In genomic region chr11:113395782-113396336, GRCh38 we compare ENCODE assay signal across 32 cellular contexts. TPM values are rescaled to one million over a fixed set of nuclear protein-coding genes. Genes with fewer than 3 reads are reported as not detected.
"Had no signal": no experiment of that assay in that cellular context is flagged by ENCODE, and none has a peak within 500 bp of the region (broad histone marks: within the 10 kb centered on the region; RNA-seq: fewer than 3 reads in every experiment).

No MANE protein-coding gene starts in this region.

- H3K4me3 Mint-ChIP-seq: activated CD4-positive, alpha-beta memory T cell treated with anti-CD3 and anti-CD28 coated beads for 36 hours; activated CD4-positive, alpha-beta T cell treated with anti-CD3 and anti-CD28 coated beads for 36 hours; activated CD4-positive, alpha-beta T cell treated with anti-CD3 and anti-CD28 coated beads, Interleukin-2, amount 10 ng/mL, durations not matched to agents 24 days and 14 days; activated CD8-positive, alpha-beta memory T cell treated with anti-CD3 and anti-CD28 coated beads, Interleukin-2, amount 10 ng/mL, durations not matched to agents 7 days and 5 days; activated CD8-positive, alpha-beta T cell treated with anti-CD3 and anti-CD28 coated beads, Interleukin-2, amount 10 ng/mL, durations not matched to agents 7 days and 5 days; activated naive CD4-positive, alpha-beta T cell treated with anti-CD3 and anti-CD28 coated beads, Interleukin-2, amount 10 ng/mL, durations not matched to agents 7 days and 5 days; activated naive CD8-positive, alpha-beta T cell treated with anti-CD3 and anti-CD28 coated beads, Interleukin-2, amount 10 ng/mL, durations not matched to agents 7 days and 5 days; activated T-helper 1 cell treated with anti-CD3 and anti-CD28 coated beads, Interleukin-12 subunit alpha, Interleukin-12 subunit beta, Interleukin-2, Interleukin-4 antibody, amounts not matched to agents 30 ng/mL and 10 ng/mL and 1 ng/mL, durations not matched to agents 14 hours and 24 hours and 36 hours; brain; dendritic cell treated with granulocyte-macrophage colony-stimulating factor and Interleukin-4, amounts not matched to agents 40 ng/mL and 50 ng/mL, for 4 days; endodermal cell had no signal

- H3K27ac ChIP-seq: ascending aorta, breast epithelium, cardiac muscle cell, colonic mucosa, dorsolateral prefrontal cortex had no signal

- H3K36me3 ChIP-seq: ascending aorta, breast epithelium, cardiac muscle cell, colonic mucosa had no signal

- H3K4me3 ChIP-seq: ascending aorta, breast epithelium, cardiac muscle cell, colonic mucosa, dorsolateral prefrontal cortex had no signal

- H3K9me3 Mint-ChIP-seq: activated CD4-positive, alpha-beta memory T cell treated with anti-CD3 and anti-CD28 coated beads for 36 hours; activated CD4-positive, alpha-beta T cell treated with anti-CD3 and anti-CD28 coated beads, Interleukin-2, amount 10 ng/mL, durations not matched to agents 24 days and 14 days; activated naive CD4-positive, alpha-beta T cell treated with anti-CD3 and anti-CD28 coated beads, Interleukin-2, amount 10 ng/mL, durations not matched to agents 7 days and 5 days; activated naive CD4-positive, alpha-beta T cell treated with anti-CD3 and anti-CD28 coated beads, Interleukin-2, amount 50 U/mL, for 72 hours; activated naive CD8-positive, alpha-beta T cell treated with anti-CD3 and anti-CD28 coated beads, Interleukin-2, amount 10 ng/mL, durations not matched to agents 7 days and 5 days; activated T-helper 1 cell treated with anti-CD3 and anti-CD28 coated beads, Interleukin-12 subunit alpha, Interleukin-12 subunit beta, Interleukin-2, Interleukin-4 antibody, amounts not matched to agents 30 ng/mL and 10 ng/mL and 1 ng/mL, durations not matched to agents 14 hours and 24 hours and 36 hours; activated T-helper 2 cell treated with anti-CD3 and anti-CD28 coated beads, Interferon-gamma antibody, Interleukin-2, Interleukin-4, amounts not matched to agents 10 μg/mL and 5 μg/mL and 100 μg/mL, durations not matched to agents 14 hours and 24 hours and 36 hours; brain; dendritic cell treated with granulocyte-macrophage colony-stimulating factor and Interleukin-4, amounts not matched to agents 40 ng/mL and 50 ng/mL, for 4 days; endodermal cell had no signal

- H3K4me1 ChIP-seq: ascending aorta, breast epithelium, colonic mucosa had no signal

- H3K27me3 ChIP-seq: ascending aorta, breast epithelium, colonic mucosa, dorsolateral prefrontal cortex had no signal

- H3K27ac Mint-ChIP-seq: activated CD4-positive, alpha-beta memory T cell treated with anti-CD3 and anti-CD28 coated beads for 36 hours; activated CD4-positive, alpha-beta T cell treated with anti-CD3 and anti-CD28 coated beads for 36 hours; activated CD4-positive, alpha-beta T cell treated with anti-CD3 and anti-CD28 coated beads, Interleukin-2, amount 10 ng/mL, durations not matched to agents 24 days and 14 days; activated CD8-positive, alpha-beta memory T cell treated with anti-CD3 and anti-CD28 coated beads, Interleukin-2, amount 10 ng/mL, durations not matched to agents 7 days and 5 days; activated CD8-positive, alpha-beta T cell treated with anti-CD3 and anti-CD28 coated beads, Interleukin-2, amount 10 ng/mL, durations not matched to agents 7 days and 5 days; activated naive CD4-positive, alpha-beta T cell treated with anti-CD3 and anti-CD28 coated beads, Interleukin-2, amount 10 ng/mL, durations not matched to agents 7 days and 5 days; activated naive CD4-positive, alpha-beta T cell treated with anti-CD3 and anti-CD28 coated beads, Interleukin-2, amount 50 U/mL, for 72 hours; activated naive CD8-positive, alpha-beta T cell treated with anti-CD3 and anti-CD28 coated beads, Interleukin-2, amount 10 ng/mL, durations not matched to agents 7 days and 5 days; activated T-helper 1 cell treated with anti-CD3 and anti-CD28 coated beads, Interleukin-12 subunit alpha, Interleukin-12 subunit beta, Interleukin-2, Interleukin-4 antibody, amounts not matched to agents 30 ng/mL and 10 ng/mL and 1 ng/mL, durations not matched to agents 14 hours and 24 hours and 36 hours; activated T-helper 2 cell treated with anti-CD3 and anti-CD28 coated beads, Interferon-gamma antibody, Interleukin-2, Interleukin-4, amounts not matched to agents 10 μg/mL and 5 μg/mL and 100 μg/mL, durations not matched to agents 14 hours and 24 hours and 36 hours; brain; dendritic cell treated with granulocyte-macrophage colony-stimulating factor and Interleukin-4, amounts not matched to agents 40 ng/mL and 50 ng/mL, for 4 days; endodermal cell had no signal

- H3K36me3 Mint-ChIP-seq: activated CD4-positive, alpha-beta memory T cell treated with anti-CD3 and anti-CD28 coated beads for 36 hours; activated CD8-positive, alpha-beta memory T cell treated with anti-CD3 and anti-CD28 coated beads, Interleukin-2, amount 10 ng/mL, durations not matched to agents 7 days and 5 days; activated naive CD4-positive, alpha-beta T cell treated with anti-CD3 and anti-CD28 coated beads, Interleukin-2, amount 10 ng/mL, durations not matched to agents 7 days and 5 days; activated naive CD4-positive, alpha-beta T cell treated with anti-CD3 and anti-CD28 coated beads, Interleukin-2, amount 50 U/mL, for 72 hours; activated naive CD8-positive, alpha-beta T cell treated with anti-CD3 and anti-CD28 coated beads, Interleukin-2, amount 10 ng/mL, durations not matched to agents 7 days and 5 days; brain had no signal

- H3K9me3 ChIP-seq: ascending aorta, breast epithelium, colonic mucosa had no signal

- ATAC-seq: activated CD4-positive, alpha-beta T cell treated with anti-CD3 and anti-CD28 coated beads for 36 hours; activated CD8-positive, alpha-beta memory T cell treated with anti-CD3 and anti-CD28 coated beads, Interleukin-2, amount 10 ng/mL, durations not matched to agents 7 days and 5 days; activated CD8-positive, alpha-beta T cell treated with anti-CD3 and anti-CD28 coated beads, Interleukin-2, amount 10 ng/mL, durations not matched to agents 7 days and 5 days; activated naive CD4-positive, alpha-beta T cell treated with anti-CD3 and anti-CD28 coated beads, Interleukin-2, amount 50 U/mL, for 72 hours; esophagus mucosa had no signal

- DNase-seq: activated CD4-positive, alpha-beta memory T cell treated with anti-CD3 and anti-CD28 coated beads for 36 hours; activated CD4-positive, alpha-beta T cell treated with anti-CD3 and anti-CD28 coated beads for 36 hours; activated CD4-positive, alpha-beta T cell treated with anti-CD3 and anti-CD28 coated beads, Interleukin-2, amount 10 ng/mL, durations not matched to agents 24 days and 14 days; activated CD4-positive, CD25-positive, alpha-beta regulatory T cell; activated CD4-positive, CD25-positive, alpha-beta regulatory T cell treated with anti-CD3 and anti-CD28 coated beads, Interleukin-2, amount 50 U/mL, for 72 hours; activated CD8-positive, alpha-beta memory T cell treated with anti-CD3 and anti-CD28 coated beads, Interleukin-2, amount 10 ng/mL, durations not matched to agents 7 days and 5 days; activated CD8-positive, alpha-beta memory T cell treated with anti-CD3 and anti-CD28 coated beads, Interleukin-2, amount 50 U/mL, for 4 hours; activated CD8-positive, alpha-beta T cell treated with anti-CD3 and anti-CD28 coated beads, Interleukin-2, amount 10 ng/mL, durations not matched to agents 7 days and 5 days; activated effector memory CD4-positive, alpha-beta T cell treated with anti-CD3 and anti-CD28 coated beads, Interleukin-2, amount 50 U/mL, for 16 hours; activated naive CD4-positive, alpha-beta T cell; activated naive CD4-positive, alpha-beta T cell treated with anti-CD3 and anti-CD28 coated beads, Interleukin-2, amount 10 ng/mL, durations not matched to agents 7 days and 5 days; activated naive CD8-positive, alpha-beta T cell treated with anti-CD3 and anti-CD28 coated beads, Interleukin-2, amount 10 ng/mL, durations not matched to agents 7 days and 5 days; activated T-cell treated with anti-CD3 and anti-CD28 coated beads, Interleukin-2, amount 50 U/mL, for 1 hour; activated T-cell treated with anti-CD3 and anti-CD28 coated beads, Interleukin-2, amount 50 U/mL, for 48 hours; central memory CD4-positive, alpha-beta T cell; cerebellar nuclear complex; colonic mucosa; dorsolateral prefrontal cortex; effector memory CD4-positive, alpha-beta T cell; endodermal cell; foreskin fibroblast; T-helper 2 cell had no signal

- H3K4me1 Mint-ChIP-seq: activated CD4-positive, alpha-beta T cell treated with anti-CD3 and anti-CD28 coated beads for 36 hours; activated CD4-positive, alpha-beta T cell treated with anti-CD3 and anti-CD28 coated beads, Interleukin-2, amount 10 ng/mL, durations not matched to agents 24 days and 14 days; activated CD8-positive, alpha-beta memory T cell treated with anti-CD3 and anti-CD28 coated beads, Interleukin-2, amount 10 ng/mL, durations not matched to agents 7 days and 5 days; activated naive CD4-positive, alpha-beta T cell treated with anti-CD3 and anti-CD28 coated beads, Interleukin-2, amount 10 ng/mL, durations not matched to agents 7 days and 5 days; activated naive CD8-positive, alpha-beta T cell treated with anti-CD3 and anti-CD28 coated beads, Interleukin-2, amount 10 ng/mL, durations not matched to agents 7 days and 5 days; brain; endodermal cell had no signal

RNA-seq across cellular contexts. Expression of gene ANKK1, which starts 8.3 kb away (rescaled TPM):
- total RNA-seq: activated CD4-positive, alpha-beta T cell treated with anti-CD3 and anti-CD28 coated beads, Interleukin-2, amount 10 ng/mL, durations not matched to agents 24 days and 14 days; activated CD8-positive, alpha-beta T cell treated with anti-CD3 and anti-CD28 coated beads, Interleukin-2, amount 10 ng/mL, durations not matched to agents 7 days and 5 days; activated T-helper 1 cell treated with anti-CD3 and anti-CD28 coated beads, Interleukin-12 subunit alpha, Interleukin-12 subunit beta, Interleukin-2, Interleukin-4 antibody, amounts not matched to agents 30 ng/mL and 10 ng/mL and 1 ng/mL, durations not matched to agents 14 hours and 24 hours and 36 hours; ascending aorta; endodermal cell; frontal cortex had no signal
